In genomic region chr12:65902504-65902903, GRCh38 we compare ENCODE assay signal across 10 cellular contexts.
DNase-seq lines count a peak whose midpoint lies in the region; ATAC-seq lines count a peak whose summit lies in the region.
"Had no signal": no experiment of that assay in that cellular context is flagged by ENCODE, and none has a peak within 500 bp of the region (broad histone marks: within the 10 kb centered on the region; RNA-seq: fewer than 3 reads in every experiment).

No MANE protein-coding gene starts in this region.

- ATAC-seq in GM18867 (IDR thresholded peaks at IDR 0.05; ENCODE audit: unreplicated experiment) = peak; percentile 93
- ATAC-seq in HG02610 (IDR thresholded peaks at IDR 0.05; ENCODE audit: unreplicated experiment) = peak; percentile 58
- peak; percentile 16 for ATAC-seq in left colon

- intact Hi-C loops in left colon (cut with DNase I, micrococcal nuclease) = no loop called here

- DNase-seq in NOMO-1 treated with DMSO at 0.1 percent for 48 hours (lab: John Stamatoyannopoulos, UW; ENCODE audit: unreplicated experiment) = peak; percentile 72
- no peak for DNase-seq in left colon
- no peak for DNase-seq in cerebellar nuclear complex (lab: John Stamatoyannopoulos, UW)
- DNase-seq in nucleus accumbens (lab: John Stamatoyannopoulos, UW) = no peak
- DNase-seq in NCI-H187 (lab: John Stamatoyannopoulos, UW) = no peak
- DNase-seq in NCI-H146 (lab: John Stamatoyannopoulos, UW) = no peak
- DNase-seq: activated T-cell treated with anti-CD3 and anti-CD28 coated beads, Interleukin-2, amount 50 U/mL, for 48 hours; SHP77 had no signal

Comparison
In these comparisons a context has a peak if more than half of its experiments do, and no peak if none do; other contexts are left out.
1. ATAC-seq: peak in every context shown above with its lines; median percentile 93 in GM18867; 58 in HG02610; 16 in left colon.